Comparison of ENCODE assay signal across 21 cellular contexts in genomic region chr13:42820450-42820849, GRCh38. TPM values are rescaled to one million over a fixed set of nuclear protein-coding genes. Genes with fewer than 3 reads are reported as not detected.
DNase-seq lines count a peak whose midpoint lies in the region; ATAC-seq, FAIRE-seq and TF ChIP-seq lines count a peak whose summit lies in the region.
"Had no signal": no experiment of that assay in that cellular context is flagged by ENCODE, and none has a peak within 500 bp of the region (broad histone marks: within the 10 kb centered on the region; RNA-seq: fewer than 3 reads in every experiment).

No MANE protein-coding gene starts in this region.

- peak overlapping the region in 1 of 2 experiments; percentile 58 for H3K4ac ChIP-seq in mesenchymal stem cell (ENCODE audit: low read depth in 1 of 2, low read length in 2 of 2)

- CTCF ChIA-PET in mammary epithelial cell (lab: Charles Lee; ENCODE audit: low non-redundant PET), result no interaction called here

- peaks cover 6% of the 10 kb centered on the region for H3K9me3 ChIP-seq in astrocyte (ENCODE audit: insufficient read depth, low read depth, low read length)
- H3K9me3 ChIP-seq in mesenchymal stem cell (ENCODE audit: control insufficient read depth, low read length), result no peaks in the 10 kb centered on the region
- peaks cover 7% of the 10 kb centered on the region for H3K9me3 ChIP-seq in mammary epithelial cell (replicated peaks; ENCODE audit: insufficient read depth, low read length)

- H3K27ac Mint-ChIP-seq in activated CD4-positive, alpha-beta T cell treated with anti-CD3 and anti-CD28 coated beads, Interleukin-2, amount 10 ng/mL, durations not matched to agents 24 days and 14 days, result no peak overlapping the region
- H3K27ac Mint-ChIP-seq in astrocyte (ENCODE audit: unreplicated experiment), result no peak overlapping the region
- H3K27ac Mint-ChIP-seq: CD4-positive, alpha-beta memory T cell had no signal

- WGBS in mesenchymal stem cell, result 73% methylated on average over 4 of the region's 4 CpGs
- WGBS in mammary epithelial cell (ENCODE audit: low coverage, missing lambda C conversion rate), result 61% methylated on average over 4 of the region's 4 CpGs

- H3K4me1 ChIP-seq in astrocyte (ENCODE audit: insufficient read depth, low read length) (peaks cover 5% of the 10 kb centered on the region), mesenchymal stem cell (ENCODE audit: control insufficient read depth, insufficient read depth, low read depth, low read length) (no peaks in the 10 kb centered on the region), mammary epithelial cell (ENCODE audit: insufficient read depth, low read length) (no peaks in the 10 kb centered on the region)

- TF ChIP-seq CTCF in astrocyte (IDR thresholded peaks at IDR 0.05; ENCODE audit: insufficient read depth, low read depth, low read length) (no peak), mammary epithelial cell (conservative IDR thresholded peaks at IDR 0.05 in 1 of 2, IDR thresholded peaks at IDR 0.05 in 1 of 2; ENCODE audit: extremely low read depth in 1 of 2, insufficient read depth in 1 of 2, low read depth in 1 of 2, low read length in 2 of 2) (no peak)

- no peaks in the 10 kb centered on the region for H4K20me1 ChIP-seq in astrocyte (ENCODE audit: insufficient read depth, low read length)
- H4K20me1 ChIP-seq in mammary epithelial cell (ENCODE audit: insufficient read depth, low read length), result no peaks in the 10 kb centered on the region

- H3K4me3 ChIP-seq in astrocyte (ENCODE audit: insufficient read depth, low read depth, low read length) (no peak overlapping the region), mesenchymal stem cell (ENCODE audit: insufficient read depth in 1 of 2, low read depth in 1 of 2, low read length in 2 of 2) (no peak overlapping the region), mammary epithelial cell (replicated peaks in 1 of 3; ENCODE audit: insufficient read depth in 1 of 3, low read depth in 2 of 3, low read length in 3 of 3) (no peak overlapping the region)

- no peak overlapping the region for H4K91ac ChIP-seq in mesenchymal stem cell (ENCODE audit: low read length)

- no peaks in the 10 kb centered on the region for H3K9me3 Mint-ChIP-seq in activated CD4-positive, alpha-beta T cell treated with anti-CD3 and anti-CD28 coated beads, Interleukin-2, amount 10 ng/mL, durations not matched to agents 24 days and 14 days
- H3K9me3 Mint-ChIP-seq in astrocyte (ENCODE audit: unreplicated experiment), result peaks cover 9% of the 10 kb centered on the region

- intact Hi-C loops in activated CD4-positive, alpha-beta T cell treated with anti-CD3 and anti-CD28 coated beads, Interleukin-2, amount 10 ng/mL, durations not matched to agents 24 days and 14 days (cut with micrococcal nuclease), result no loop called here
- intact Hi-C loops in left ventricle myocardium superior (cut with micrococcal nuclease), result no loop called here
- intact Hi-C loops in mammary epithelial cell (cut with micrococcal nuclease), result no loop called here

- peaks cover 3% of the 10 kb centered on the region for H3K4me1 Mint-ChIP-seq in activated CD4-positive, alpha-beta T cell treated with anti-CD3 and anti-CD28 coated beads, Interleukin-2, amount 10 ng/mL, durations not matched to agents 24 days and 14 days
- H3K4me1 Mint-ChIP-seq in astrocyte (ENCODE audit: low read depth, unreplicated experiment), result peaks cover 7% of the 10 kb centered on the region
- H3K4me1 Mint-ChIP-seq: CD4-positive, alpha-beta memory T cell had no signal

- BruUV-seq in mammary epithelial cell (replicated peaks; lab: Mats Ljungman, UMichigan), result no TSS peak

- no peak overlapping the region for H2BK5ac ChIP-seq in mesenchymal stem cell (ENCODE audit: low read depth, low read length, poor library complexity, severe bottlenecking)

- no peaks in the 10 kb centered on the region for H3K36me3 Mint-ChIP-seq in activated CD4-positive, alpha-beta T cell treated with anti-CD3 and anti-CD28 coated beads, Interleukin-2, amount 10 ng/mL, durations not matched to agents 24 days and 14 days (ENCODE audit: low read depth)
- H3K36me3 Mint-ChIP-seq in astrocyte (ENCODE audit: low read depth, unreplicated experiment), result no peaks in the 10 kb centered on the region
- H3K36me3 Mint-ChIP-seq: CD4-positive, alpha-beta memory T cell had no signal

- no peak overlapping the region for H2AK5ac ChIP-seq in mesenchymal stem cell (ENCODE audit: low read length, severe bottlenecking)

- H3K27ac ChIP-seq in astrocyte (ENCODE audit: low read depth, low read length) (no peak overlapping the region), mesenchymal stem cell (ENCODE audit: low read length, poor library complexity, severe bottlenecking) (no peak overlapping the region), mammary epithelial cell (ENCODE audit: insufficient read depth, low read depth, low read length) (no peak overlapping the region)
- H3K27ac ChIP-seq: 22Rv1 had no signal

- H3K18ac ChIP-seq in mesenchymal stem cell (ENCODE audit: low read depth in 1 of 2, low read length in 2 of 2), result no peak overlapping the region

- H2BK15ac ChIP-seq in mesenchymal stem cell (ENCODE audit: low read depth, poor library complexity, severe bottlenecking), result no peak overlapping the region

- no peak for ATAC-seq in GM18909 (IDR thresholded peaks at IDR 0.05; ENCODE audit: poor library complexity, unreplicated experiment)
- ATAC-seq in left ventricle myocardium superior, result no peak

- H3K4me3 Mint-ChIP-seq in activated CD4-positive, alpha-beta T cell treated with anti-CD3 and anti-CD28 coated beads, Interleukin-2, amount 10 ng/mL, durations not matched to agents 24 days and 14 days, result no peak overlapping the region
- no peak overlapping the region for H3K4me3 Mint-ChIP-seq in astrocyte (ENCODE audit: unreplicated experiment)
- H3K4me3 Mint-ChIP-seq: CD4-positive, alpha-beta memory T cell had no signal

- H3K4me2 ChIP-seq in astrocyte (ENCODE audit: low read length) (no peak overlapping the region), mesenchymal stem cell (ENCODE audit: low read length, poor library complexity, severe bottlenecking) (no peak overlapping the region), mammary epithelial cell (ENCODE audit: insufficient read depth, low read depth, low read length) (no peak overlapping the region)

- H2BK120ac ChIP-seq in mesenchymal stem cell (ENCODE audit: low read depth, low read length), result peak overlapping the region; percentile 19

- peak overlapping the region in 1 of 2 experiments; percentile 52 for H2BK12ac ChIP-seq in mesenchymal stem cell (ENCODE audit: low read length in 2 of 2)

- H4K8ac ChIP-seq in mesenchymal stem cell (ENCODE audit: low read length), result no peak overlapping the region

- H3K27me3 ChIP-seq in astrocyte (ENCODE audit: insufficient read depth, low read length) (peaks cover 12% of the 10 kb centered on the region), mesenchymal stem cell (ENCODE audit: control insufficient read depth in 1 of 2, insufficient read depth in 1 of 2, low read length in 2 of 2) (no peaks in the 10 kb centered on the region), mammary epithelial cell (ENCODE audit: insufficient read depth, low read length) (no peaks in the 10 kb centered on the region)

- no peaks in the 10 kb centered on the region for H3K79me1 ChIP-seq in mesenchymal stem cell (replicated peaks; ENCODE audit: low read length, poor library complexity, severe bottlenecking)

- H3K27me3 Mint-ChIP-seq in activated CD4-positive, alpha-beta T cell treated with anti-CD3 and anti-CD28 coated beads, Interleukin-2, amount 10 ng/mL, durations not matched to agents 24 days and 14 days, result peaks cover 35% of the 10 kb centered on the region
- no peaks in the 10 kb centered on the region for H3K27me3 Mint-ChIP-seq in astrocyte (ENCODE audit: low read depth, unreplicated experiment)

- no peak overlapping the region for H3K14ac ChIP-seq in mesenchymal stem cell (ENCODE audit: low read length in 2 of 2)

- H3K23ac ChIP-seq in mesenchymal stem cell (ENCODE audit: low read length in 2 of 2), result no peak overlapping the region

- no peaks in the 10 kb centered on the region for H3K36me3 ChIP-seq in astrocyte (ENCODE audit: insufficient read depth, low read length)
- peaks cover 0 to 15% of the 10 kb centered on the region in 2 experiments for H3K36me3 ChIP-seq in mesenchymal stem cell (ENCODE audit: control insufficient read depth in 1 of 2, insufficient read depth in 2 of 2, low read depth in 1 of 2, low read length in 2 of 2)
- no peaks in the 10 kb centered on the region for H3K36me3 ChIP-seq in mammary epithelial cell (ENCODE audit: insufficient read depth, low read length)

- H2AFZ ChIP-seq in astrocyte (ENCODE audit: low read depth, low read length) (no peak overlapping the region), mesenchymal stem cell (ENCODE audit: low read depth, low read length) (peak overlapping the region; percentile 4), mammary epithelial cell (ENCODE audit: low read depth, low read length) (no peak overlapping the region)

- H3K79me2 ChIP-seq in astrocyte (ENCODE audit: insufficient read depth, low read length) (no peaks in the 10 kb centered on the region), mammary epithelial cell (ENCODE audit: insufficient read depth, low read length) (no peaks in the 10 kb centered on the region)

- peak; percentile 32 for FAIRE-seq in astrocyte (lab: Jason Lieb, UNC)
- FAIRE-seq: GM12891, H1, HTR-8/SVneo, RCC 7860 had no signal

- in situ Hi-C loops in mammary epithelial cell (cut with MboI; ENCODE audit: low sequenced_read_pairs in 2 of 2), result no loop called here

- H3K9ac ChIP-seq in astrocyte (ENCODE audit: low read length), result no peak overlapping the region
- H3K9ac ChIP-seq in mesenchymal stem cell (ENCODE audit: low read length), result peak overlapping the region; percentile 83
- no peak overlapping the region for H3K9ac ChIP-seq in mammary epithelial cell (ENCODE audit: insufficient read depth, low read length)

- dilution Hi-C loops in mammary epithelial cell (cut with HindIII; ENCODE audit: low sequenced_read_pairs), result no loop called here

- DNase-seq in activated CD4-positive, alpha-beta T cell treated with anti-CD3 and anti-CD28 coated beads, Interleukin-2, amount 10 ng/mL, durations not matched to agents 24 days and 14 days, result peak; percentile 8
- DNase-seq in activated CD4-positive, alpha-beta T cell treated with anti-CD3 and anti-CD28 coated beads for 48 hours, result no peak
- DNase-seq in astrocyte (ENCODE audit: low read depth), result no peak
- DNase-seq in mesenchymal stem cell, result no peak
- DNase-seq in left ventricle myocardium superior, result no peak
- DNase-seq in NCI-H1930 (lab: John Stamatoyannopoulos, UW), result no peak
- DNase-seq in mammary epithelial cell, result no peak
- DNase-seq: CD4-positive, alpha-beta memory T cell; DMS79 treated with DMSO at 0.1 percent for 48 hours; GDM1; NCI-H1105 treated with DMSO at 0.1 percent for 48 hours; NCI-H187; NCI-H526 treated with DMSO at 0.1 percent for 48 hours; SHP77 had no signal

RNA-seq across cellular contexts. Expression of gene FAM216B, which starts 39.1 kb away (rescaled TPM):
- not detected in 2 replicates for total RNA-seq in activated CD4-positive, alpha-beta T cell treated with anti-CD3 and anti-CD28 coated beads, Interleukin-2, amount 10 ng/mL, durations not matched to agents 24 days and 14 days
- not detected in 2 replicates for total RNA-seq in astrocyte
- 0.37 TPM for polyA plus RNA-seq in mesenchymal stem cell (2013, experiment 1 of 2)
- 0.45 TPM for polyA plus RNA-seq in mesenchymal stem cell (2013, experiment 2 of 2)
- total RNA-seq in left ventricle myocardium superior, result 4.4 TPM
- total RNA-seq in mammary epithelial cell, result not detected
- polyA plus RNA-seq in mammary epithelial cell, result not detected
- not detected for polyA minus RNA-seq in mammary epithelial cell
- total RNA-seq: CD4-positive, alpha-beta memory T cell; H1 had no signal
- polyA plus RNA-seq: BJ; CD4-positive, alpha-beta memory T cell; H1 had no signal
